In the genomic region with DNA sequence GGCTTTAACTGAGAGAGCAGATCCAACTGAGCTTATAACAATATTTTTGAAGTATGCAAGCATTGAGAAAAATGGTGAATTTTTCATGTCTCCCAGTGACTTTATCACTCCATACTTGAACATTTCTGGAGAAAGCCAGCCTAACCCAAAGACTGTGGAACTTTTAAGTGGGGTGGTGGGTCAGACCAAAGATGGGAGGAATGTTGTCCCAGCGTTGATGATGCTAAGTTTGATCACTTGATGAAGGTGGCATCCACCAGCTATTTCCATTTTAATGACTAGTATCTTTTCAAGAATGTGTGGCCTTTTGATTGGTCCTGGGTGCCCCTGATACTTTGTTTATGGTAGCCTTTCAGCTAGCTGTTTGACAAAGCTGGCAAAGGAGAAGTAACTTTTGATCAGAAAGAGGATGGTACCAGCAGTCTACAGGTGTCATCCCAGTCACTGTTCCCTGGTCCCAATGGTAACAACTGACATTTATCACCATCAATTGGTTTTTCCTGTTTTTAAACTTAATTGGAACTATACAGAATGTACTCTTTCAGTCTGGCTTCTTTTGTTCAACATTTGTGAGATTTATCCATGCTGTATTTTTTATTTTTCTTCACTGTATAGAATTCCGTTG, we compare ENCODE assay signal across 1 cellular context.
TF ChIP-seq lines count a peak whose summit lies in the region.

No MANE protein-coding gene starts in this region.

TF ChIP-seq in K562, 482 proteins besides CTCF, POLR2A, EP300 and RAD21:
- TF ChIP-seq ZNF12 (CRISPR knock-in tag; IDR thresholded peaks at IDR 0.05): no peak
- no peak for TF ChIP-seq ZNF778 (CRISPR knock-in tag; IDR thresholded peaks at IDR 0.05)
- TF ChIP-seq POLR2B (IDR thresholded peaks at IDR 0.05; ENCODE audit: low read depth, partially characterized antibody): no peak
- TF ChIP-seq, protein P1, sequence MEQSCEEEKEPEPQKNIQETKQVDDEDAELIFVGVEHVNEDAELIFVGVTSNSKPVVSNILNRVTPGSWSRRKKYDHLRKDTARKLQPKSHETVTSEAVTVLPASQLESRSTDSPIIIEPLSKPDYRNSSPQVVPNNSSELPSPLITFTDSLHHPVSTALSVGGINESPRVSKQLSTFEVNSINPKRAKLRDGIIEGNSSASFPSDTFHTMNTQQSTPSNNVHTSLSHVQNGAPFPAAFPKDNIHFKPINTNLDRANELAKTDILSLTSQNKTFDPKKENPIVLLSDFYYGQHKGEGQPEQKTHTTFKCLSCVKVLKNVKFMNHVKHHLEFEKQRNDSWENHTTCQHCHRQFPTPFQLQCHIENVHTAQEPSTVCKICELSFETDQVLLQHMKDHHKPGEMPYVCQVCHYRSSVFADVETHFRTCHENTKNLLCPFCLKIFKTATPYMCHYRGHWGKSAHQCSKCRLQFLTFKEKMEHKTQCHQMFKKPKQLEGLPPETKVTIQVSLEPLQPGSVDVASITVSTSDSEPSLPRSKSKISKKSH (CRISPR knock-in tag; IDR thresholded peaks at IDR 0.05): no peak
- no peak for TF ChIP-seq ZNF507 (tag; conservative IDR thresholded peaks at IDR 0.05)
- no peak for TF ChIP-seq U2AF2 (optimal IDR thresholded peaks at IDR 0.05; ENCODE audit: low read depth, low read length)
